In genomic region chr4:102871772-102872171, GRCh38 we compare ENCODE assay signal across 1 cellular context.
TF ChIP-seq lines count a peak whose summit lies in the region.

No MANE protein-coding gene starts in this region.

TF ChIP-seq in K562, 482 proteins besides CTCF, POLR2A, EP300 and RAD21 (continued from another document and continues in another):
- TF ChIP-seq SFPQ (IDR thresholded peaks at IDR 0.05; ENCODE audit: low read depth, low read length) (no peak), U2AF2 (optimal IDR thresholded peaks at IDR 0.05; ENCODE audit: low read depth, low read length) (no peak), SLC30A9 (CRISPR knock-in tag; IDR thresholded peaks at IDR 0.05) (no peak), C11orf30 (IDR thresholded peaks at IDR 0.05; ENCODE audit: low read depth) (peak; percentile 99), FOXM1 (IDR thresholded peaks at IDR 0.05; ENCODE audit: low read depth) (no peak; the same call in 1 of the 2 replicates), FOXM1 (CRISPR knock-in tag; IDR thresholded peaks at IDR 0.05; ENCODE audit: low read depth) (no peak), SREBF1 (IDR thresholded peaks at IDR 0.05; ENCODE audit: borderline replicate concordance, low read depth, low read length) (no peak), PKNOX1 (IDR thresholded peaks at IDR 0.05) (peak; percentile 29; the same call in 1 of the 2 replicates), CBX1 (IDR thresholded peaks at IDR 0.05; ENCODE audit: low read depth) (no peak), ERF (CRISPR knock-in tag; IDR thresholded peaks at IDR 0.05) (no peak), PBX2 (CRISPR knock-in tag; IDR thresholded peaks at IDR 0.05; ENCODE audit: low read depth) (no peak), PBX2 (tag; conservative IDR thresholded peaks at IDR 0.05; ENCODE audit: low read depth) (peak; percentile 59), NFE2L1 (tag; IDR thresholded peaks at IDR 0.05; ENCODE audit: borderline replicate concordance, low read depth) (peak; percentile 50), SMARCA4 (IDR thresholded peaks at IDR 0.05) (peak; percentile 72), NCOA2 (IDR thresholded peaks at IDR 0.05; ENCODE audit: partially characterized antibody in 2 of 2) (peak in 1 of 2 experiments; percentile 23), SAFB2 (IDR thresholded peaks at IDR 0.05; ENCODE audit: borderline replicate concordance, low read depth, low read length, severe bottlenecking) (no peak), CXXC5 (CRISPR knock-in tag; IDR thresholded peaks at IDR 0.05) (0 out of 2 replicates have a peak, but pooled peaks have one; percentile 18), TAF9B (IDR thresholded peaks at IDR 0.05; ENCODE audit: partially characterized antibody) (peak; percentile 24), CREM (IDR thresholded peaks at IDR 0.05; ENCODE audit: low read depth) (no peak), CTCFL (IDR thresholded peaks at IDR 0.05; ENCODE audit: borderline replicate concordance, insufficient read depth, low read depth, low read length, poor library complexity, severe bottlenecking) (no peak), ZKSCAN1 (IDR thresholded peaks at IDR 0.05; ENCODE audit: low read depth, low read length) (no peak), DPF2 (IDR thresholded peaks at IDR 0.05) (peak; percentile 77), TRIM28 (IDR thresholded peaks at IDR 0.05) (no peak), ZBED1 (IDR thresholded peaks at IDR 0.05) (no peak), CGGBP1 (CRISPR knock-in tag; IDR thresholded peaks at IDR 0.05) (no peak), NKRF (IDR thresholded peaks at IDR 0.05; ENCODE audit: borderline replicate concordance) (peak; percentile 28; the same call in 1 of the 2 replicates), ADNP (tag; IDR thresholded peaks at IDR 0.05) (peak; percentile 17; the same call in 1 of the 2 replicates), MNT (conservative IDR thresholded peaks at IDR 0.05) (peak; percentile 74 to 85), HEY1 (CRISPR knock-in tag; IDR thresholded peaks at IDR 0.05; ENCODE audit: borderline replicate concordance) (no peak), FOXK2 (conservative IDR thresholded peaks at IDR 0.05 in 1 of 2, IDR thresholded peaks at IDR 0.05 in 1 of 2; ENCODE audit: low read depth in 2 of 2) (peak; percentile 66 to 80; a peak in 3 of 4 replicates), HDAC3 (IDR thresholded peaks at IDR 0.05; ENCODE audit: borderline replicate concordance, partially characterized antibody) (no peak), ZNF592 (IDR thresholded peaks at IDR 0.05) (peak; percentile 81), SMARCE1 (IDR thresholded peaks at IDR 0.05) (peak; percentile 56), RHOXF2B (CRISPR knock-in tag; conservative IDR thresholded peaks at IDR 0.05) (no peak), SMARCC2 (IDR thresholded peaks at IDR 0.05; ENCODE audit: low read depth) (peak; percentile 67), HDAC2 (IDR thresholded peaks at IDR 0.05) (0 out of 2 replicates have a peak, but pooled peaks have one; percentile 29), FOXA3 (CRISPR knock-in tag; conservative IDR thresholded peaks at IDR 0.05 in 1 of 2, IDR thresholded peaks at IDR 0.05 in 1 of 2) (peak in 1 of 2 experiments; percentile 27; a peak in 1 of 4 replicates), DEAF1 (CRISPR knock-in tag; IDR thresholded peaks at IDR 0.05) (no peak), ZBTB26 (CRISPR knock-in tag; IDR thresholded peaks at IDR 0.05) (no peak), HES1 (IDR thresholded peaks at IDR 0.05; ENCODE audit: low read depth) (no peak), SMARCB1 (IDR thresholded peaks at IDR 0.05; ENCODE audit: insufficient read length, low read depth) (no peak)
